Comparison of ENCODE assay signal across 12 cellular contexts in the genomic region with DNA sequence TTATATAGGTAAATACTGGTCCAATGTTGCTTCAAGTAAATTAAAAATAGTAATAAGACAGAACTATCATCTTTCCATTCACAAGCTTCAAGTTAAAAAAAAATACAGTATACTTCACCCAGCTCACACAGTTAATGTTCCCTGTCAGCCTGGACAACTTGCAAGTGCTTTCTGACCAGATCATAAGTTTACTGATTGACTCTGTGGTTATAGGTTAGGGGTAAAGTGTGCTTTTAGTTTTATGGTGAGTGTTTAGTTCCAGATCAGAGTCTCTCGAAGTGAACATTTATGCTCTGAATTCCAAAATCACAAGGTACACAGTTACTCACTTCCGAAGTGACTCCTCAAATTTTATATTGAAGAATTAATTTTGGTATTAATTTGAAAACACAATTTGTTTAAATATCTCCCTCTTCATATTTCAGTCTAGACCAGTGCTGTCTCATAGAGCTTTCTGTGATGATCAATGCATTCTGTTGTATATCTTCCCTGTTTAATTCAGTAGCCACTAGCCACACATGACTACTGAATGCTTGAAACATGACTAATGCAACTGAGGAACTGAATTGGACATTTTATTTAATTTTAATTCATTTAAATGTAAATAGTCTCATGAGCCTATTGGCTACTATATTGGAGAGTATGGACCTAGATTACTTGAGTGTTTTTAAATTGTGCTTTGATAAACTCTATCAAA.
A peak's percentile ranks its signal among the peaks of the same experiment; 100 is the strongest.
DNase-seq lines count a peak whose midpoint lies in the region; ATAC-seq, FAIRE-seq and TF ChIP-seq lines count a peak whose summit lies in the region.
"Had no signal": no experiment of that assay in that cellular context is flagged by ENCODE, and none has a peak within 500 bp of the region (broad histone marks: within the 10 kb centered on the region; RNA-seq: fewer than 3 reads in every experiment).

No MANE protein-coding gene starts in this region.

- TF ChIP-seq CTCF in astrocyte (IDR thresholded peaks at IDR 0.05; ENCODE audit: insufficient read depth, low read depth, low read length) (no peak), tibial nerve (IDR thresholded peaks at IDR 0.05) (no peak)

- peaks cover 17% of the 10 kb centered on the region for H3K4me1 Mint-ChIP-seq in astrocyte (ENCODE audit: low read depth, unreplicated experiment)
- no peaks in the 10 kb centered on the region for H3K4me1 Mint-ChIP-seq in activated naive CD4-positive, alpha-beta T cell treated with anti-CD3 and anti-CD28 coated beads, Interleukin-2, amount 10 ng/mL, durations not matched to agents 7 days and 5 days
- H3K4me1 Mint-ChIP-seq: immature natural killer cell had no signal

- no peak for FAIRE-seq in astrocyte (lab: Jason Lieb, UNC)

- no peak overlapping the region for H2AFZ ChIP-seq in astrocyte (ENCODE audit: low read depth, low read length)

- no peak overlapping the region for H3K4me3 ChIP-seq in astrocyte (ENCODE audit: insufficient read depth, low read depth, low read length)
- H3K4me3 ChIP-seq in tibial nerve: no peak overlapping the region

- H3K9me3 ChIP-seq in astrocyte (ENCODE audit: insufficient read depth, low read depth, low read length) (no peaks in the 10 kb centered on the region), tibial nerve (no peaks in the 10 kb centered on the region)

- TF ChIP-seq POLR2A in tibial nerve (IDR thresholded peaks at IDR 0.05): no peak

- no peaks in the 10 kb centered on the region for H3K36me3 ChIP-seq in astrocyte (ENCODE audit: insufficient read depth, low read length)
- H3K36me3 ChIP-seq in tibial nerve: no peaks in the 10 kb centered on the region

- in situ Hi-C loops in ACHN (cut with HindIII; ENCODE audit: low pct_ligation_motif_present, low pct_unique_long_range_greater_than_20kb, low sequenced_read_pairs): no loop called here

- H4K20me1 ChIP-seq in astrocyte (ENCODE audit: insufficient read depth, low read length): no peaks in the 10 kb centered on the region

- no peak for TF ChIP-seq EP300 in tibial nerve (IDR thresholded peaks at IDR 0.05)

- H3K36me3 Mint-ChIP-seq in astrocyte (ENCODE audit: low read depth, unreplicated experiment): peaks cover 1% of the 10 kb centered on the region
- no peaks in the 10 kb centered on the region for H3K36me3 Mint-ChIP-seq in activated naive CD4-positive, alpha-beta T cell treated with anti-CD3 and anti-CD28 coated beads, Interleukin-2, amount 10 ng/mL, durations not matched to agents 7 days and 5 days
- H3K36me3 Mint-ChIP-seq: immature natural killer cell had no signal

- H3K9me3 Mint-ChIP-seq in astrocyte (ENCODE audit: unreplicated experiment): peaks cover 4% of the 10 kb centered on the region
- H3K9me3 Mint-ChIP-seq in activated naive CD4-positive, alpha-beta T cell treated with anti-CD3 and anti-CD28 coated beads, Interleukin-2, amount 10 ng/mL, durations not matched to agents 7 days and 5 days: no peaks in the 10 kb centered on the region
- H3K9me3 Mint-ChIP-seq: immature natural killer cell had no signal

- no peaks in the 10 kb centered on the region for H3K27me3 Mint-ChIP-seq in astrocyte (ENCODE audit: low read depth, unreplicated experiment)
- peaks cover 3% of the 10 kb centered on the region for H3K27me3 Mint-ChIP-seq in activated naive CD4-positive, alpha-beta T cell treated with anti-CD3 and anti-CD28 coated beads, Interleukin-2, amount 10 ng/mL, durations not matched to agents 7 days and 5 days

- 56 to 88% methylated on average over 2 of the region's 2 CpGs for WGBS in tibial nerve, 2 donors

- peak overlapping the region; percentile 29 for H3K4me2 ChIP-seq in astrocyte (ENCODE audit: low read length)

- CTCF ChIA-PET in activated naive CD4-positive, alpha-beta T cell treated with anti-CD3 and anti-CD28 coated beads, Interleukin-2, amount 10 ng/mL, durations not matched to agents 7 days and 5 days (lab: Charles Lee): no interaction called here

- H3K4me1 ChIP-seq in astrocyte (ENCODE audit: insufficient read depth, low read length) (peaks cover 9% of the 10 kb centered on the region), tibial nerve (no peaks in the 10 kb centered on the region)

- ATAC-seq in GM19463 (IDR thresholded peaks at IDR 0.05; ENCODE audit: unreplicated experiment) (peak; percentile 94), HG03060 (IDR thresholded peaks at IDR 0.05; ENCODE audit: low read depth, unreplicated experiment) (peak; percentile 79)

- peak overlapping the region; percentile 62 for H3K9ac ChIP-seq in astrocyte (ENCODE audit: low read length)

- H3K27ac ChIP-seq in astrocyte (ENCODE audit: low read depth, low read length) (peak overlapping the region; percentile 69), tibial nerve (no peak overlapping the region)

- no peak overlapping the region for H3K4me3 Mint-ChIP-seq in astrocyte (ENCODE audit: unreplicated experiment)
- H3K4me3 Mint-ChIP-seq in activated naive CD4-positive, alpha-beta T cell treated with anti-CD3 and anti-CD28 coated beads, Interleukin-2, amount 10 ng/mL, durations not matched to agents 7 days and 5 days: no peak overlapping the region
- H3K4me3 Mint-ChIP-seq: immature natural killer cell had no signal

- H3K27ac Mint-ChIP-seq in astrocyte (ENCODE audit: unreplicated experiment): peak overlapping the region; percentile 98
- no peak overlapping the region for H3K27ac Mint-ChIP-seq in activated naive CD4-positive, alpha-beta T cell treated with anti-CD3 and anti-CD28 coated beads, Interleukin-2, amount 10 ng/mL, durations not matched to agents 7 days and 5 days
- H3K27ac Mint-ChIP-seq: immature natural killer cell had no signal

- no peaks in the 10 kb centered on the region for H3K79me2 ChIP-seq in astrocyte (ENCODE audit: insufficient read depth, low read length)

- H3K27me3 ChIP-seq in astrocyte (ENCODE audit: insufficient read depth, low read length): no peaks in the 10 kb centered on the region
- no peaks in the 10 kb centered on the region for H3K27me3 ChIP-seq in tibial nerve

- DNase-seq in ACHN (peak; percentile 82), astrocyte (ENCODE audit: low read depth) (peak; percentile 71), tibial nerve (ENCODE audit: low spot score in 2 of 2) (no peak), NCI-H524 treated with DMSO at 0.1 percent for 48 hours (lab: John Stamatoyannopoulos, UW) (no peak)
- DNase-seq in activated naive CD4-positive, alpha-beta T cell treated with anti-CD3 and anti-CD28 coated beads, Interleukin-2, amount 10 ng/mL, durations not matched to agents 7 days and 5 days: no peak
- no peak for DNase-seq in stimulated activated CD4-positive, alpha-beta T cell treated with anti-CD3 and anti-CD28 coated beads, Interleukin-4, amount 100 ng/mL, for 1 hour
- DNase-seq: dermis blood vessel endothelial cell, immature natural killer cell, NCI-H2029 treated with DMSO at 0.1 percent for 48 hours, occipital lobe had no signal

Comparison
In these comparisons a context has a peak if more than half of its experiments do, and no peak if none do; other contexts are left out.
1. DNase-seq: peak in ACHN (single experiment) and astrocyte (single experiment); none in activated naive CD4-positive, alpha-beta T cell treated with anti-CD3 and anti-CD28 coated beads, Interleukin-2, amount 10 ng/mL, durations not matched to agents 7 days and 5 days (single experiment), tibial nerve (0 of 2), NCI-H524 treated with DMSO at 0.1 percent for 48 hours (single experiment) and stimulated activated CD4-positive, alpha-beta T cell treated with anti-CD3 and anti-CD28 coated beads, Interleukin-4, amount 100 ng/mL, for 1 hour (single experiment).